In genomic region chr11:61152816-61153592, GRCh38 we compare ENCODE assay signal across 8 cellular contexts. TPM values are rescaled to one million over a fixed set of nuclear protein-coding genes. Genes with fewer than 3 reads are reported as not detected.
A peak's percentile ranks its signal among the peaks of the same experiment; 100 is the strongest.
DNase-seq lines count a peak whose midpoint lies in the region; ATAC-seq, FAIRE-seq and TF ChIP-seq lines count a peak whose summit lies in the region.

No MANE protein-coding gene starts in this region.

- DNase-seq in HPDE6-E6E7 (ENCODE audit: extremely low spot score) (peak; percentile 58), K562 (ENCODE audit: extremely low read depth in 1 of 4, low spot score in 3 of 4) (peak in 1 of 4 experiments; percentile 40), iris pigment epithelial cell (ENCODE audit: low read depth) (peak; percentile 74), NCI-H2171 treated with DMSO at 0.1 percent for 48 hours (lab: John Stamatoyannopoulos, UW) (no peak)
- DNase-seq in stimulated activated naive B cell treated with anti-CD40 and anti-IgM and Interleukin-4, amounts not matched to agents 10 μg/mL and 1 μg/mL and 100 μg/mL, for 72 hours, result no peak
- DNase-seq in activated T-cell treated with anti-CD3 and anti-CD28 coated beads, Interleukin-2, amount 50 U/mL, for 1 hour, result no peak

- H3K4me1 Mint-ChIP-seq in stimulated activated naive B cell treated with anti-CD40 and anti-IgM and Interleukin-4, amounts not matched to agents 10 μg/mL and 1 μg/mL and 100 μg/mL, for 72 hours, result peaks cover 18 to 37% of the 10 kb centered on the region in 2 donors

- no peak for TF ChIP-seq RAD21 in K562 (CRISPR knock-in tag; conservative IDR thresholded peaks at IDR 0.05 in 1 of 2, IDR thresholded peaks at IDR 0.05 in 1 of 2)

- TF ChIP-seq CTCF in K562 (IDR thresholded peaks at IDR 0.05 in 2 of 3, conservative IDR thresholded peaks at IDR 0.05 in 1 of 3; ENCODE audit: insufficient read depth in 2 of 3, low read depth in 1 of 3, low read length in 3 of 3), result no peak

- no peak for FAIRE-seq in K562 (lab: Jason Lieb, UNC)

- H3K9me3 Mint-ChIP-seq in stimulated activated naive B cell treated with anti-CD40 and anti-IgM and Interleukin-4, amounts not matched to agents 10 μg/mL and 1 μg/mL and 100 μg/mL, for 72 hours, result peaks cover 12 to 18% of the 10 kb centered on the region in 2 donors

- ATAC-seq in K562 (peak; percentile 21), HG02642 (IDR thresholded peaks at IDR 0.05; ENCODE audit: poor library complexity, unreplicated experiment) (no peak), GM19351 (IDR thresholded peaks at IDR 0.05; ENCODE audit: unreplicated experiment) (no peak)
- no peak for ATAC-seq in stimulated activated naive B cell treated with anti-CD40 and anti-IgM and Interleukin-4, amounts not matched to agents 10 μg/mL and 1 μg/mL and 100 μg/mL, for 72 hours (replicated peaks)

- no peaks in the 10 kb centered on the region for H3K27me3 ChIP-seq in K562 (ENCODE audit: control insufficient read depth in 2 of 2, insufficient read depth in 2 of 2, low read length in 2 of 2)

- POLR2A ChIA-PET in K562 (lab: Yijun Ruan, JAX), result interaction anchor here (0.9 to 2.8 kb wide), 4 partner anchors 13 to 19 kb away, joined by 3 to 13 read pairs (median 4); no protein-coding TSS in a partner anchor

- H3K36me3 ChIP-seq in K562 (ENCODE audit: control insufficient read depth, insufficient read depth, low read length), result peaks cover 21% of the 10 kb centered on the region; the same call in 2 of the 3 replicates

- TF ChIP-seq POLR2A in K562 (conservative IDR thresholded peaks at IDR 0.05), result no peak

- no peak for TF ChIP-seq EP300 in K562 (IDR thresholded peaks at IDR 0.05; ENCODE audit: low read length)

- CTCF ChIA-PET in K562 (lab: Yijun Ruan, JAX; ENCODE audit: low intra/inter-chr PET ratio), result no interaction called here

- H3K27me3 Mint-ChIP-seq in stimulated activated naive B cell treated with anti-CD40 and anti-IgM and Interleukin-4, amounts not matched to agents 10 μg/mL and 1 μg/mL and 100 μg/mL, for 72 hours, result no peaks in the 10 kb centered on the region

- peak overlapping the region; percentile 58; the same call in 1 of the 3 replicates for H3K27ac ChIP-seq in K562 (ENCODE audit: extremely low read depth, low read depth, low read length)

- H3K4me1 ChIP-seq in K562 (replicated peaks in 1 of 2; ENCODE audit: control insufficient read depth in 2 of 2, insufficient read depth in 2 of 2, low read length in 2 of 2), result peaks cover 40 to 48% of the 10 kb centered on the region in 2 experiments

- H3K9ac ChIP-seq in K562 (ENCODE audit: insufficient read depth in 1 of 2, low read depth in 2 of 2, low read length in 2 of 2), result no peak overlapping the region

- H3K9me1 ChIP-seq in K562 (ENCODE audit: control insufficient read depth, insufficient read depth, low read length), result peaks cover 10% of the 10 kb centered on the region

- H3K9me3 ChIP-seq in K562 (replicated peaks; ENCODE audit: control insufficient read depth, insufficient read depth, low read depth, low read length), result peaks cover 3% of the 10 kb centered on the region; the same call in 1 of the 2 replicates

- H4K20me1 ChIP-seq in K562 (replicated peaks; ENCODE audit: control insufficient read depth, insufficient read depth, low read length), result peaks cover 26% of the 10 kb centered on the region

- no peak overlapping the region for H3K4me3 ChIP-seq in K562

- H3K27ac Mint-ChIP-seq in stimulated activated naive B cell treated with anti-CD40 and anti-IgM and Interleukin-4, amounts not matched to agents 10 μg/mL and 1 μg/mL and 100 μg/mL, for 72 hours, result peak overlapping the region; percentile 21

- WGBS in K562 (ENCODE audit: insufficient coverage, low coverage, missing lambda C conversion rate), result 39% methylated on average over 9 of the region's 9 CpGs

- H2AFZ ChIP-seq in K562 (ENCODE audit: low read depth, low read length), result no peak overlapping the region

- peaks cover 93% of the 10 kb centered on the region for H3K79me2 ChIP-seq in K562 (ENCODE audit: control insufficient read depth, insufficient read depth, low read length)

- H3K4me3 Mint-ChIP-seq in stimulated activated naive B cell treated with anti-CD40 and anti-IgM and Interleukin-4, amounts not matched to agents 10 μg/mL and 1 μg/mL and 100 μg/mL, for 72 hours, result no peak overlapping the region

- intact Hi-C loops in K562 (cut with micrococcal nuclease), result no loop called here

- no TSS peak for BruUV-seq in K562 (replicated peaks; lab: Mats Ljungman, UMichigan)

- peaks cover 23 to 45% of the 10 kb centered on the region in 2 donors for H3K36me3 Mint-ChIP-seq in stimulated activated naive B cell treated with anti-CD40 and anti-IgM and Interleukin-4, amounts not matched to agents 10 μg/mL and 1 μg/mL and 100 μg/mL, for 72 hours

- in situ Hi-C loops in K562 (cut with MboI), result no loop called here

- peak overlapping the region; percentile 42; the same call in 1 of the 2 replicates for H3K4me2 ChIP-seq in K562 (ENCODE audit: insufficient read depth, low read length)

TF ChIP-seq in K562, 482 proteins besides CTCF, POLR2A, EP300 and RAD21 (continues in another document):
- TF ChIP-seq HDAC1 (IDR thresholded peaks at IDR 0.05), result 0 out of 4 replicates have a peak, but pooled peaks of 1 of the 2 experiments have one; percentile 20

RNA-seq across cellular contexts. Expression of gene VPS37C, which starts 8.2 kb away (rescaled TPM):
- total RNA-seq in K562 (2011; cell fraction: chromatin; rRNA removed; ENCODE audit: low replicate concordance), result 39.7 and 60.4 TPM in 2 replicates
- 29.2 and 34.2 TPM in 2 replicates for total RNA-seq in K562 (2011; cell fraction: nucleolus; rRNA removed)
- total RNA-seq in K562 (2011; cell fraction: nucleoplasm; rRNA removed), result 49.8 and 67.2 TPM in 2 replicates
- total RNA-seq in K562 (2014; rRNA removed) (12.4 and 17.3 TPM in 2 replicates), K562 (2014; rRNA removed; fragmentation: Illumina TruSeq; extraction: Trizol) (6.7 and 7.1 TPM in 2 replicates), K562 (2015; rRNA removed; fragmentation: Illumina TruSeq; extraction: Trizol) (10.7 and 10.8 TPM in 2 replicates), K562 (2021) (23.9 and 29.8 TPM in 2 replicates)
- polyA plus RNA-seq in K562 (2011; rRNA removed) (11.5 and 15.1 TPM in 2 replicates), K562 (2014; fragmentation: Illumina TruSeq; extraction: Trizol) (12.8 and 17.1 TPM in 2 replicates), K562 (2014; fragmentation: Nextera tagmentation; extraction: Ambion mirVana) (under 1 TPM; 0.62 to 0.96 TPM), K562 (2014; rRNA removed) (16.4 and 18.2 TPM in 2 replicates)
- polyA plus RNA-seq in K562 (2011; cell fraction: cytosol; rRNA removed), result 11.9 and 17.4 TPM in 2 replicates
- 21.3 and 30.6 TPM in 2 replicates for polyA plus RNA-seq in K562 (2011; cell fraction: nucleus; rRNA removed)
- 15.8 and 22.0 TPM in 2 replicates for polyA plus RNA-seq in K562 (2012)
- polyA minus RNA-seq in K562 (2011; rRNA and poly(A)+ RNA removed), result 7.0 and 7.7 TPM in 2 replicates
- polyA minus RNA-seq in K562 (2011; cell fraction: cytosol; rRNA and poly(A)+ RNA removed), result 8.0 and 9.2 TPM in 2 replicates
- 9.4 and 13.2 TPM in 2 replicates for polyA minus RNA-seq in K562 (2011; cell fraction: nucleus; rRNA and poly(A)+ RNA removed)

RNA-seq across cellular contexts. Expression of gene PGA3, which starts 50.3 kb away (rescaled TPM):
- total RNA-seq in K562 (2011; cell fraction: chromatin; rRNA removed; ENCODE audit: low replicate concordance), result not detected in 2 replicates
- not detected in 2 replicates for total RNA-seq in K562 (2011; cell fraction: nucleolus; rRNA removed)
- total RNA-seq in K562 (2011; cell fraction: nucleoplasm; rRNA removed), result not detected in 2 replicates
- total RNA-seq in K562 (2014; rRNA removed) (0.18 TPM in 1 of 2 replicates, not detected in the other), K562 (2014; rRNA removed; fragmentation: Illumina TruSeq; extraction: Trizol) (0.15 TPM in 1 of 2 replicates, not detected in the other), K562 (2015; rRNA removed; fragmentation: Illumina TruSeq; extraction: Trizol) (not detected in 2 replicates), K562 (2021) (0.18 and 0.51 TPM in 2 replicates)
- polyA plus RNA-seq in K562 (2011; rRNA removed) (not detected in 2 replicates), K562 (2014; fragmentation: Illumina TruSeq; extraction: Trizol) (not detected in 2 replicates), K562 (2014; fragmentation: Nextera tagmentation; extraction: Ambion mirVana) (not detected), K562 (2014; rRNA removed) (not detected in 2 replicates)
- not detected in 2 replicates for polyA plus RNA-seq in K562 (2011; cell fraction: cytosol; rRNA removed)
- polyA plus RNA-seq in K562 (2011; cell fraction: nucleus; rRNA removed), result 0.26 TPM in 1 of 2 replicates, not detected in the other
- not detected in 2 replicates for polyA plus RNA-seq in K562 (2012)
- not detected in 2 replicates for polyA minus RNA-seq in K562 (2011; rRNA and poly(A)+ RNA removed)
- polyA minus RNA-seq in K562 (2011; cell fraction: cytosol; rRNA and poly(A)+ RNA removed), result not detected in 2 replicates
- not detected in 2 replicates for polyA minus RNA-seq in K562 (2011; cell fraction: nucleus; rRNA and poly(A)+ RNA removed)

RNA-seq across cellular contexts. Expression of gene CD5, which starts 50.7 kb away (rescaled TPM):
- total RNA-seq in K562 (2011; cell fraction: chromatin; rRNA removed; ENCODE audit: low replicate concordance), result not detected in 2 replicates
- not detected in 2 replicates for total RNA-seq in K562 (2011; cell fraction: nucleolus; rRNA removed)
- total RNA-seq in K562 (2011; cell fraction: nucleoplasm; rRNA removed), result not detected in 2 replicates
- total RNA-seq in K562 (2014; rRNA removed) (not detected in 2 replicates), K562 (2014; rRNA removed; fragmentation: Illumina TruSeq; extraction: Trizol) (not detected in 2 replicates), K562 (2015; rRNA removed; fragmentation: Illumina TruSeq; extraction: Trizol) (not detected in 2 replicates), K562 (2021) (0.35 and 0.40 TPM in 2 replicates)
- polyA plus RNA-seq in K562 (2011; rRNA removed) (not detected in 2 replicates), K562 (2014; fragmentation: Illumina TruSeq; extraction: Trizol) (not detected in 2 replicates), K562 (2014; fragmentation: Nextera tagmentation; extraction: Ambion mirVana) (not detected), K562 (2014; rRNA removed) (not detected in 2 replicates)
- not detected in 2 replicates for polyA plus RNA-seq in K562 (2011; cell fraction: cytosol; rRNA removed)
- not detected in 2 replicates for polyA plus RNA-seq in K562 (2011; cell fraction: nucleus; rRNA removed)
- 0.05 and 0.08 TPM in 2 replicates for polyA plus RNA-seq in K562 (2012)
- polyA minus RNA-seq in K562 (2011; rRNA and poly(A)+ RNA removed), result not detected in 2 replicates
- polyA minus RNA-seq in K562 (2011; cell fraction: cytosol; rRNA and poly(A)+ RNA removed), result not detected in 2 replicates
- not detected in 2 replicates for polyA minus RNA-seq in K562 (2011; cell fraction: nucleus; rRNA and poly(A)+ RNA removed)

Comparison
In these comparisons a context has a peak if more than half of its experiments do, and no peak if none do; other contexts are left out.
1. DNase-seq: peak in HPDE6-E6E7 (single experiment) and iris pigment epithelial cell (single experiment); none in stimulated activated naive B cell treated with anti-CD40 and anti-IgM and Interleukin-4, amounts not matched to agents 10 μg/mL and 1 μg/mL and 100 μg/mL, for 72 hours (single experiment), activated T-cell treated with anti-CD3 and anti-CD28 coated beads, Interleukin-2, amount 50 U/mL, for 1 hour (single experiment) and NCI-H2171 treated with DMSO at 0.1 percent for 48 hours (single experiment).